ENCODE assay signal across 10 cellular contexts in the genomic region with DNA sequence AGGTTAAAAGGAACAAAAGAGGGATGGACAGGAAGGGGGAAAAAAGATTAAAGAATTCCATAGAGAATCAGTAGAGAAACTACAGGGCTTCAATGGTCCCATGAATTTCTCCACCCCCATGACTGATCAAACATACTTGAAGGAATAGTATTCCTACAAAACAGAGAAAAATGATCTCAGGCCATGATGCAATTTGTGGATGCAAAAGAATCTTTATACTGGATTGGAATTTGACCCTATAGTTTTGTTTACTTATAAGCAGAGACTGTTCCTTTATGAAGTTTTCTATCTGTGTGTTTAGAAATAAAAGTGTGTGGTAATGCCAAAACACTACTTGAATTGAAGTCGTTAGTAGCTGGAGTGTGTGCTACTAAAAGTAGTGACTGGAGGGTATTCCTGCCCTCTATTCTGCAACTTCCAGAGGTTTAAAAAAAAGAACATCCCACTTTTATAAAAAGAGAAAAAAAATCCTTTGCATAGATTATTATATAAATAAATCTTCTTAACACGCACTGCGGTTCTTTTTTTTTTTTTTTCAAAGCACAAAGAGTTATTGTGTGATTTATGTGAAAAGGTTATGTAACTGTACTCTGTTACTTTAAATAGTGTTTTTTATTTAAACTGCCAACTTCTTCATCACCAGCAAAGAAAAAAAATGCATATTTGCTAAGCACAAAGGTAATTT.
A peak's percentile ranks its signal among the peaks of the same experiment; 100 is the strongest.
DNase-seq lines count a peak whose midpoint lies in the region; ATAC-seq and TF ChIP-seq lines count a peak whose summit lies in the region.
"Had no signal": no experiment of that assay in that cellular context is flagged by ENCODE, and none has a peak within 500 bp of the region (broad histone marks: within the 10 kb centered on the region; RNA-seq: fewer than 3 reads in every experiment).

No MANE protein-coding gene starts in this region.

- no peaks in the 10 kb centered on the region for H3K27me3 ChIP-seq in parathyroid adenoma (ENCODE audit: control insufficient read depth, insufficient read depth, low read length)
- H3K27me3 ChIP-seq: neutrophil had no signal

- peak overlapping the region; percentile 93 for H3K27ac ChIP-seq in parathyroid adenoma
- H3K27ac ChIP-seq: neutrophil had no signal

- peaks cover 62% of the 10 kb centered on the region for H3K4me1 ChIP-seq in parathyroid adenoma

- ATAC-seq in HG03460 (IDR thresholded peaks at IDR 0.05; ENCODE audit: unreplicated experiment): no peak
- ATAC-seq: activated T-helper 17 cell treated with anti-CD3 and anti-CD28 coated beads, Interleukin-2, amount 50 U/mL, for 72 hours had no signal

- peak overlapping the region; percentile 28 for H3K4me3 ChIP-seq in parathyroid adenoma (ENCODE audit: low read depth, low read length)

- no peak for TF ChIP-seq CTCF in parathyroid adenoma (IDR thresholded peaks at IDR 0.05)

- no peaks in the 10 kb centered on the region for H3K9me3 ChIP-seq in parathyroid adenoma (ENCODE audit: control insufficient read depth, low read length)
- H3K9me3 ChIP-seq: neutrophil had no signal

- no peak overlapping the region for H2AFZ ChIP-seq in parathyroid adenoma

- H3K36me3 ChIP-seq in parathyroid adenoma (ENCODE audit: control insufficient read depth, insufficient read depth, low read length): peaks cover 4% of the 10 kb centered on the region
- H3K36me3 ChIP-seq: neutrophil had no signal

- H3K79me2 ChIP-seq in parathyroid adenoma: no peaks in the 10 kb centered on the region

- H3K9ac ChIP-seq in parathyroid adenoma: no peak overlapping the region

- H3K4me2 ChIP-seq in parathyroid adenoma (ENCODE audit: low read length): peak overlapping the region; percentile 42

- DNase-seq in DMS53 (lab: John Stamatoyannopoulos, UW) (peak; percentile 44), NCI-H345 treated with DMSO at 0.1 percent for 48 hours (lab: John Stamatoyannopoulos, UW; ENCODE audit: unreplicated experiment) (peak; percentile 11), dedifferentiated amniotic fluid mesenchymal stem cell (ENCODE audit: extremely low spot score) (peak; percentile 81), kidney tubule cell (ENCODE audit: low spot score) (no peak), NCI-H524 (lab: John Stamatoyannopoulos, UW) (no peak)
- no peak for DNase-seq in activated CD4-positive, alpha-beta T cell treated with anti-CD3 and anti-CD28 coated beads, Interleukin-2, amount 50 U/mL, for 1 hour

Comparison
In these comparisons a context has a peak if more than half of its experiments do, and no peak if none do; other contexts are left out.
1. DNase-seq: peak in DMS53 (single experiment), NCI-H345 treated with DMSO at 0.1 percent for 48 hours (single experiment) and dedifferentiated amniotic fluid mesenchymal stem cell (single experiment); none in activated CD4-positive, alpha-beta T cell treated with anti-CD3 and anti-CD28 coated beads, Interleukin-2, amount 50 U/mL, for 1 hour (single experiment), kidney tubule cell (single experiment) and NCI-H524 (0 of 2).